In the genomic region with DNA sequence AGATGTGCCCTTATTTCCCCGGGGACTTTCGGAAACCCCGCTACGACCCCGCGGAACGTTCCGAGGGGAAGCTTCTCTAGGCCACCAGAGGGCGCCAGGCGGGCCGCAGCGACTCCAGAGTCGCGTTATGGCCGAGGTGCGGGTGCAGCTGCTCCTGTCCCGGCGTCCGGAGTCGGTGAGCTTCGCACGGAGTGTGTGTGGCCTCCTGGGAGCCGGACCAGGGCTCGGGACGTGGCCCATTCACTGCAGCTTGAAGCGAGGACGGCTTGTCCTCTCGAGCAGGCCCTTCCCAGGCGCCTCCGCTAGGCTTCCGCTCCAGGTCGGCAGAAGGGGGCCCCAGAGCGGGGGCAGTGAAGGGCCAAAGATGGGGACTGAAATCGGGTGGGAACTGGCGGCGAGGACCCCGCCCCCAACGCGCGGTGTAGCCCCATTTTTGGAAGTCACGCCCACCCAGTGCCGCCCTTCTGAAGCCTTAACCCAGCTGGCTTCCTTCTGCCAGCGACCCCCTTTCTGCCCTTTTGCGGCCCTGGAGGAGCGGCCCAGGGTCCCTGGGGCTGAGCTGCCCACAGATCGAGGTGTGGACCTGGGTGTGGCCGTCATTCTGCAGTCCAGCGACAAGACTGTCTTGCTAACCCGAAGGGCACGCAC, we compare ENCODE assay signal across 8 cellular contexts. TPM values are rescaled to one million over a fixed set of nuclear protein-coding genes. Genes with fewer than 3 reads are reported as not detected.
A peak's percentile ranks its signal among the peaks of the same experiment; 100 is the strongest.
DNase-seq lines count a peak whose midpoint lies in the region; ATAC-seq and TF ChIP-seq lines count a peak whose summit lies in the region.

A gene with protein sequence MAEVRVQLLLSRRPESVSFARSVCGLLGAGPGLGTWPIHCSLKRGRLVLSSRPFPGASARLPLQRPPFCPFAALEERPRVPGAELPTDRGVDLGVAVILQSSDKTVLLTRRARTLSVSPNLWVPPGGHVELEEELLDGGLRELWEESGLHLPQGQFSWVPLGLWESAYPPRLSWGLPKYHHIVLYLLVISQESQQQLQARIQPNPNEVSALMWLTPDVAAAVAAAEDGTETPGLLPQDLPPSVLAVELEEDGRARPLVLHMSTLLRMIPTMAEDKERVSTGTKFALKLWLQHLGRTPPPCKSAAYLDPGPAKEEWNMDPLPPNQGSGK (plus strand): TSS at position 117 of the 648 bp plus-strand sequence. CDS start 11 bp downstream, at position 128.

- POLR2A ChIA-PET in HEK293T (lab: Yijun Ruan, JAX) = interaction anchor here (0.8 to 5.7 kb wide), 10 partner anchors 8 to 193 kb away, joined by 3 to 86 read pairs (median 6); a partner anchor contains a TSS

- DNase-seq in GM10266 (ENCODE audit: extremely low spot score) = peak; percentile 80
- peak; percentile 94 for DNase-seq in HEK293T (ENCODE audit: extremely low spot score)
- DNase-seq in NCI-H1048 (lab: John Stamatoyannopoulos, UW) = peak; percentile 63
- peak; percentile 40 to 78 (median 67) for DNase-seq in T-helper 2 cell
- peak in 55 of 58 donors; percentile 6 to 84 (median 50) for DNase-seq in anterior cingulate cortex (lab: John Stamatoyannopoulos, UW)
- peak in 50 of 51 donors; percentile 4 to 79 (median 54) for DNase-seq in hypothalamus (lab: John Stamatoyannopoulos, UW)
- DNase-seq in gastrocnemius medialis = peak; percentile 62 to 74

- peak within 1 kb of the TSS; percentile 69 to 81 (median 77) for H3K27ac ChIP-seq in gastrocnemius medialis

- H3K4me3 ChIP-seq in gastrocnemius medialis = peak within 1 kb of the TSS; percentile 51 to 65 (median 58)

- intact Hi-C loops in gastrocnemius medialis (cut with DNase I; ENCODE audit: low total_unique reads) = loop anchor here (1.0 kb wide), 2 partner anchors 21 to 168 kb away; a partner anchor contains a TSS

- in situ Hi-C loops in gastrocnemius medialis (cut with MboI; ENCODE audit: low sequenced_read_pairs in 4 of 4) = loop anchor here in 2 of 4 donors (5.0 to 10.0 kb wide), 2 partner anchors 167 to 169 kb away; no protein-coding TSS in a partner anchor

- H3K9me3 ChIP-seq in gastrocnemius medialis = no peaks in the 10 kb centered on the region

- ATAC-seq in gastrocnemius medialis (peak; percentile 75 to 84), HG03439 (IDR thresholded peaks at IDR 0.05; ENCODE audit: unreplicated experiment) (no peak)

- peaks cover 0 to 53% of the 10 kb centered on the region in 2 donors for H3K36me3 ChIP-seq in gastrocnemius medialis

- H3K4me1 ChIP-seq in gastrocnemius medialis = peaks cover 6 to 14% of the 10 kb centered on the region in 2 donors

- CTCF ChIA-PET in HEK293T (lab: Yijun Ruan, JAX) = interaction anchor here (0.6 to 7.3 kb wide), 25 partner anchors 9 to 190 kb away, joined by 3 to 97 read pairs (median 4); a partner anchor contains a TSS

- TF ChIP-seq CTCF in GM10266 (IDR thresholded peaks at IDR 0.05; ENCODE audit: control insufficient read depth, insufficient read depth, low read depth, missing control alignments) (peak; percentile 86), gastrocnemius medialis (IDR thresholded peaks at IDR 0.05 in 4 of 5, conservative IDR thresholded peaks at IDR 0.05 in 1 of 5) (peak; percentile 89 to 97 (median 94))

- peak in 1 of 2 donors; percentile 8 for TF ChIP-seq POLR2A in gastrocnemius medialis (IDR thresholded peaks at IDR 0.05)

- H3K27me3 ChIP-seq in gastrocnemius medialis = no peaks in the 10 kb centered on the region

TF ChIP-seq in HEK293T, 16 proteins besides CTCF, POLR2A, EP300 and RAD21:
- TF ChIP-seq, protein P1, sequence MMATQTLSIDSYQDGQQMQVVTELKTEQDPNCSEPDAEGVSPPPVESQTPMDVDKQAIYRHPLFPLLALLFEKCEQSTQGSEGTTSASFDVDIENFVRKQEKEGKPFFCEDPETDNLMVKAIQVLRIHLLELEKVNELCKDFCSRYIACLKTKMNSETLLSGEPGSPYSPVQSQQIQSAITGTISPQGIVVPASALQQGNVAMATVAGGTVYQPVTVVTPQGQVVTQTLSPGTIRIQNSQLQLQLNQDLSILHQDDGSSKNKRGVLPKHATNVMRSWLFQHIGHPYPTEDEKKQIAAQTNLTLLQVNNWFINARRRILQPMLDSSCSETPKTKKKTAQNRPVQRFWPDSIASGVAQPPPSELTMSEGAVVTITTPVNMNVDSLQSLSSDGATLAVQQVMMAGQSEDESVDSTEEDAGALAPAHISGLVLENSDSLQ (IDR thresholded peaks at IDR 0.05) = no peak
- TF ChIP-seq ELF4 (IDR thresholded peaks at IDR 0.05) (no peak), CTBP1 (IDR thresholded peaks at IDR 0.05; ENCODE audit: borderline replicate concordance) (no peak), SP1 (IDR thresholded peaks at IDR 0.05) (no peak), L3MBTL2 (conservative IDR thresholded peaks at IDR 0.05) (0 out of 2 replicates have a peak, but pooled peaks have one; percentile 38)

RNA-seq across cellular contexts. Expression of the gene that starts here (rescaled TPM):
- total RNA-seq in gastrocnemius medialis = 1 to 10 TPM in 1 of 4 donors, under 1 TPM in 2, not detected in 1; 0.46 to 2.2 (median 0.51) TPM
